In the genomic region with DNA sequence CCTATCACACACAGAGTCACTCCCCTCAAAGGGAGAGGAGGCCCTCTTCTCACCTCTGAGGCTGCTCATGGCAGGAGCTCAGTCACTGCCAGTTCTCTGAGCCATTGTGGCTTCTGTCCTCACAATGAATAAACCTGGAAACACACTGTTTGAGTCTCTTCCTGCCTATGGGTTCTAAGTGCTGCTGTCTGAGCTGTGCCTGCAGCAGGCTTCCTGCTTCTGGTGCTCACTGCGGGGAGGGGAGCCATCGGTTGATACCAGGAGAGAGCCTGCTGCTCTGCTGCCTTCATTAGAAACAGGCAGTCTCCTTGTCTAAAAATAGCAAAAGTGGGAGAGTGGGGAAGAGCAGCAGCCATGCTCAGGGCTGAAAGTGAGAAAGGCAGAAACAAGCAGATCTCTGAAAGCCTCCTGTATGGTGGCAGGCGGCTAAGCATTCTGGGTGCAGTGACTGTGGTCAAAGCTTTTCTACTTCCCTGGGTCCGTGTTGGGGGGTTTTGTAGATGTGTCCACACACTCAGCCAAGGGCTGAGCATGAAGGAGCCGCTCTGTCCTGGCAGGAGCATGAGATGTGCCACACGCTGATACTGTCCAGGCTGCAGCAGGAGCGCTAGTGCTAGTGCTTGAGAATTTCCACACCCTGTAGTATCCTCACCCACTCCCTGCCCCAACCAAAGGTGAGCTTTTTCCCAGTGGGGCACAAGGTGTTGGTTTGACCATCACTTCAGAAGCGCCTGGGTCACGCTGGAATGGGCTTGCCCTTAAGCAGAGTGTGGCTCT, we compare ENCODE assay signal across 9 cellular contexts. TPM values are rescaled to one million over a fixed set of nuclear protein-coding genes. Genes with fewer than 3 reads are reported as not detected.
DNase-seq lines count a peak whose midpoint lies in the region; ATAC-seq and TF ChIP-seq lines count a peak whose summit lies in the region.
"Had no signal": no experiment of that assay in that cellular context is flagged by ENCODE, and none has a peak within 500 bp of the region (broad histone marks: within the 10 kb centered on the region; RNA-seq: fewer than 3 reads in every experiment).

No MANE protein-coding gene starts in this region.

- H3K4me3 ChIP-seq in left ventricle myocardium inferior = no peak overlapping the region

- CTCF ChIA-PET in activated CD4-positive, alpha-beta T cell treated with anti-CD3 and anti-CD28 coated beads for 36 hours (lab: Charles Lee) = interaction anchor here (1.3 to 9.4 kb wide), 3 partner anchors 19 to 297 kb away, joined by 3 to 54 read pairs (median 8); partner anchors contain the start of gene FXN
- CTCF ChIA-PET in activated CD4-positive, alpha-beta memory T cell treated with anti-CD3 and anti-CD28 coated beads for 36 hours (lab: Charles Lee) = interaction anchor here (0.9 to 2.3 kb wide), 4 partner anchors 18 to 396 kb away, joined by 3 to 10 read pairs (median 4); no protein-coding TSS in a partner anchor

- H3K4me3 Mint-ChIP-seq in activated CD4-positive, alpha-beta T cell treated with anti-CD3 and anti-CD28 coated beads for 36 hours = peak overlapping the region; percentile 35
- no peak overlapping the region for H3K4me3 Mint-ChIP-seq in activated CD4-positive, alpha-beta memory T cell treated with anti-CD3 and anti-CD28 coated beads for 36 hours
- peak overlapping the region; percentile 25 to 27 for H3K4me3 Mint-ChIP-seq in stimulated activated naive B cell treated with anti-CD40 and anti-IgM and Interleukin-4, amounts not matched to agents 10 μg/mL and 1 μg/mL and 100 μg/mL, for 72 hours
- H3K4me3 Mint-ChIP-seq in mesothelial cell of epicardium = no peak overlapping the region

- H3K36me3 ChIP-seq in left ventricle myocardium inferior = no peaks in the 10 kb centered on the region

- no peaks in the 10 kb centered on the region for H3K27me3 ChIP-seq in left ventricle myocardium inferior (ENCODE audit: low read depth)

- H3K27ac Mint-ChIP-seq in activated CD4-positive, alpha-beta T cell treated with anti-CD3 and anti-CD28 coated beads for 36 hours = peak overlapping the region; percentile 95
- H3K27ac Mint-ChIP-seq in activated CD4-positive, alpha-beta memory T cell treated with anti-CD3 and anti-CD28 coated beads for 36 hours = peak overlapping the region; percentile 62
- peak overlapping the region; percentile 62 for H3K27ac Mint-ChIP-seq in stimulated activated naive B cell treated with anti-CD40 and anti-IgM and Interleukin-4, amounts not matched to agents 10 μg/mL and 1 μg/mL and 100 μg/mL, for 72 hours
- no peak overlapping the region for H3K27ac Mint-ChIP-seq in mesothelial cell of epicardium

- DNase-seq in activated CD4-positive, alpha-beta T cell treated with anti-CD3 and anti-CD28 coated beads for 36 hours = peak; percentile 64
- DNase-seq in activated CD4-positive, alpha-beta T cell treated with anti-CD3 and anti-CD28 coated beads, Interleukin-2, amount 50 U/mL, for 1 hour = no peak
- DNase-seq in activated CD4-positive, alpha-beta memory T cell treated with anti-CD3 and anti-CD28 coated beads for 36 hours = peak; percentile 67
- DNase-seq in left ventricle myocardium inferior (peak; percentile 58), NCI-H2029 (lab: John Stamatoyannopoulos, UW) (no peak), mesothelial cell of epicardium (ENCODE audit: low spot score in 2 of 2, unreplicated experiment in 2 of 2) (no peak)
- no peak for DNase-seq in stimulated activated naive B cell treated with anti-CD40 and anti-IgM and Interleukin-4, amounts not matched to agents 10 μg/mL and 1 μg/mL and 100 μg/mL, for 72 hours

- peak overlapping the region; percentile 89 for H3K27ac ChIP-seq in left ventricle myocardium inferior (replicated peaks)
- H3K27ac ChIP-seq: epithelial cell of prostate had no signal

- intact Hi-C loops in activated CD4-positive, alpha-beta T cell treated with anti-CD3 and anti-CD28 coated beads for 36 hours (cut with DNase I, micrococcal nuclease) = loop anchor here (1.0 to 10.0 kb wide), 3 partner anchors 20 to 1435 kb away; partner anchors contain the start of gene KLF9 (in 1 of the 2)
- intact Hi-C loops in activated CD4-positive, alpha-beta memory T cell treated with anti-CD3 and anti-CD28 coated beads for 36 hours (cut with micrococcal nuclease) = no loop called here
- intact Hi-C loops in left ventricle myocardium inferior (cut with micrococcal nuclease) = no loop called here

- H3K27me3 Mint-ChIP-seq in activated CD4-positive, alpha-beta T cell treated with anti-CD3 and anti-CD28 coated beads for 36 hours = peaks cover 3% of the 10 kb centered on the region
- H3K27me3 Mint-ChIP-seq in activated CD4-positive, alpha-beta memory T cell treated with anti-CD3 and anti-CD28 coated beads for 36 hours = peaks cover 3% of the 10 kb centered on the region
- H3K27me3 Mint-ChIP-seq in stimulated activated naive B cell treated with anti-CD40 and anti-IgM and Interleukin-4, amounts not matched to agents 10 μg/mL and 1 μg/mL and 100 μg/mL, for 72 hours = no peaks in the 10 kb centered on the region
- H3K27me3 Mint-ChIP-seq in mesothelial cell of epicardium (ENCODE audit: low read depth) = peaks cover 4% of the 10 kb centered on the region

- TF ChIP-seq CTCF in left ventricle myocardium inferior (IDR thresholded peaks at IDR 0.05; ENCODE audit: borderline replicate concordance) = no peak
- no peak for TF ChIP-seq CTCF in mesothelial cell of epicardium (IDR thresholded peaks at IDR 0.05; ENCODE audit: unreplicated experiment)

- H3K4me1 Mint-ChIP-seq in activated CD4-positive, alpha-beta T cell treated with anti-CD3 and anti-CD28 coated beads for 36 hours = peaks cover 60% of the 10 kb centered on the region
- peaks cover 33% of the 10 kb centered on the region for H3K4me1 Mint-ChIP-seq in activated CD4-positive, alpha-beta memory T cell treated with anti-CD3 and anti-CD28 coated beads for 36 hours (ENCODE audit: low read depth)
- peaks cover 44 to 82% of the 10 kb centered on the region in 2 donors for H3K4me1 Mint-ChIP-seq in stimulated activated naive B cell treated with anti-CD40 and anti-IgM and Interleukin-4, amounts not matched to agents 10 μg/mL and 1 μg/mL and 100 μg/mL, for 72 hours
- peaks cover 23% of the 10 kb centered on the region for H3K4me1 Mint-ChIP-seq in mesothelial cell of epicardium

- POLR2A ChIA-PET in activated CD4-positive, alpha-beta T cell treated with anti-CD3 and anti-CD28 coated beads for 36 hours (lab: Charles Lee) = no interaction called here
- POLR2A ChIA-PET in activated CD4-positive, alpha-beta memory T cell treated with anti-CD3 and anti-CD28 coated beads for 36 hours (lab: Charles Lee) = interaction anchor here (0.6 kb wide), 1 partner anchor 356 kb away, joined by 3 read pairs; no protein-coding TSS in a partner anchor

- peaks cover 4% of the 10 kb centered on the region for H3K36me3 Mint-ChIP-seq in activated CD4-positive, alpha-beta T cell treated with anti-CD3 and anti-CD28 coated beads for 36 hours (ENCODE audit: low read depth)
- H3K36me3 Mint-ChIP-seq in activated CD4-positive, alpha-beta memory T cell treated with anti-CD3 and anti-CD28 coated beads for 36 hours = no peaks in the 10 kb centered on the region
- peaks cover 32 to 65% of the 10 kb centered on the region in 2 donors for H3K36me3 Mint-ChIP-seq in stimulated activated naive B cell treated with anti-CD40 and anti-IgM and Interleukin-4, amounts not matched to agents 10 μg/mL and 1 μg/mL and 100 μg/mL, for 72 hours
- no peaks in the 10 kb centered on the region for H3K36me3 Mint-ChIP-seq in mesothelial cell of epicardium

- no peaks in the 10 kb centered on the region for H3K9me3 ChIP-seq in left ventricle myocardium inferior (replicated peaks)

- ATAC-seq in activated CD4-positive, alpha-beta T cell treated with anti-CD3 and anti-CD28 coated beads for 36 hours = peak; percentile 84
- ATAC-seq in stimulated activated naive B cell treated with anti-CD40 and anti-IgM and Interleukin-4, amounts not matched to agents 10 μg/mL and 1 μg/mL and 100 μg/mL, for 72 hours (replicated peaks) = peak in 1 of 2 donors; percentile 6
- ATAC-seq in GM21737 (IDR thresholded peaks at IDR 0.05; ENCODE audit: unreplicated experiment) = no peak

- peaks cover 6% of the 10 kb centered on the region for H3K9me3 Mint-ChIP-seq in activated CD4-positive, alpha-beta T cell treated with anti-CD3 and anti-CD28 coated beads for 36 hours (ENCODE audit: low read depth)
- no peaks in the 10 kb centered on the region for H3K9me3 Mint-ChIP-seq in activated CD4-positive, alpha-beta memory T cell treated with anti-CD3 and anti-CD28 coated beads for 36 hours
- no peaks in the 10 kb centered on the region for H3K9me3 Mint-ChIP-seq in stimulated activated naive B cell treated with anti-CD40 and anti-IgM and Interleukin-4, amounts not matched to agents 10 μg/mL and 1 μg/mL and 100 μg/mL, for 72 hours
- H3K9me3 Mint-ChIP-seq in mesothelial cell of epicardium = peaks cover 13% of the 10 kb centered on the region

- peaks cover 71% of the 10 kb centered on the region for H3K4me1 ChIP-seq in left ventricle myocardium inferior

RNA-seq across cellular contexts. Expression of gene PRKACG, which starts 34.2 kb away (rescaled TPM):
- total RNA-seq in activated CD4-positive, alpha-beta T cell treated with anti-CD3 and anti-CD28 coated beads for 36 hours = not detected
- total RNA-seq in activated CD4-positive, alpha-beta memory T cell treated with anti-CD3 and anti-CD28 coated beads for 36 hours = not detected
- total RNA-seq in left ventricle myocardium inferior (not detected), mesothelial cell of epicardium (not detected in 3 replicates)

RNA-seq across cellular contexts. Expression of gene FXN, which starts 55.8 kb away (rescaled TPM):
- 10 to 100 TPM; 23.2 to 24.2 TPM for total RNA-seq in activated CD4-positive, alpha-beta T cell treated with anti-CD3 and anti-CD28 coated beads for 36 hours
- 10 to 100 TPM; 14.1 to 15.2 TPM for total RNA-seq in activated CD4-positive, alpha-beta memory T cell treated with anti-CD3 and anti-CD28 coated beads for 36 hours
- total RNA-seq in left ventricle myocardium inferior = 43.4 TPM
- 20.7 to 22.4 TPM (median 20.8 TPM) in 3 replicates for total RNA-seq in mesothelial cell of epicardium

Comparison
In these comparisons a context has a peak if more than half of its experiments do, and no peak if none do; other contexts are left out.
1. DNase-seq: peak in activated CD4-positive, alpha-beta T cell treated with anti-CD3 and anti-CD28 coated beads for 36 hours (single experiment), activated CD4-positive, alpha-beta memory T cell treated with anti-CD3 and anti-CD28 coated beads for 36 hours (single experiment) and left ventricle myocardium inferior (single experiment); none in activated CD4-positive, alpha-beta T cell treated with anti-CD3 and anti-CD28 coated beads, Interleukin-2, amount 50 U/mL, for 1 hour (single experiment), stimulated activated naive B cell treated with anti-CD40 and anti-IgM and Interleukin-4, amounts not matched to agents 10 μg/mL and 1 μg/mL and 100 μg/mL, for 72 hours (single experiment), NCI-H2029 (single experiment) and mesothelial cell of epicardium (0 of 2).
2. H3K4me3 Mint-ChIP-seq: peak in activated CD4-positive, alpha-beta T cell treated with anti-CD3 and anti-CD28 coated beads for 36 hours (single experiment) and stimulated activated naive B cell treated with anti-CD40 and anti-IgM and Interleukin-4, amounts not matched to agents 10 μg/mL and 1 μg/mL and 100 μg/mL, for 72 hours (2 of 2); none in activated CD4-positive, alpha-beta memory T cell treated with anti-CD3 and anti-CD28 coated beads for 36 hours (single experiment) and mesothelial cell of epicardium (single experiment).
3. intact Hi-C loops: an anchor here in activated CD4-positive, alpha-beta T cell treated with anti-CD3 and anti-CD28 coated beads for 36 hours (1.0 to 10.0 kb wide); none called in activated CD4-positive, alpha-beta memory T cell treated with anti-CD3 and anti-CD28 coated beads for 36 hours and left ventricle myocardium inferior.